In the genomic region with DNA sequence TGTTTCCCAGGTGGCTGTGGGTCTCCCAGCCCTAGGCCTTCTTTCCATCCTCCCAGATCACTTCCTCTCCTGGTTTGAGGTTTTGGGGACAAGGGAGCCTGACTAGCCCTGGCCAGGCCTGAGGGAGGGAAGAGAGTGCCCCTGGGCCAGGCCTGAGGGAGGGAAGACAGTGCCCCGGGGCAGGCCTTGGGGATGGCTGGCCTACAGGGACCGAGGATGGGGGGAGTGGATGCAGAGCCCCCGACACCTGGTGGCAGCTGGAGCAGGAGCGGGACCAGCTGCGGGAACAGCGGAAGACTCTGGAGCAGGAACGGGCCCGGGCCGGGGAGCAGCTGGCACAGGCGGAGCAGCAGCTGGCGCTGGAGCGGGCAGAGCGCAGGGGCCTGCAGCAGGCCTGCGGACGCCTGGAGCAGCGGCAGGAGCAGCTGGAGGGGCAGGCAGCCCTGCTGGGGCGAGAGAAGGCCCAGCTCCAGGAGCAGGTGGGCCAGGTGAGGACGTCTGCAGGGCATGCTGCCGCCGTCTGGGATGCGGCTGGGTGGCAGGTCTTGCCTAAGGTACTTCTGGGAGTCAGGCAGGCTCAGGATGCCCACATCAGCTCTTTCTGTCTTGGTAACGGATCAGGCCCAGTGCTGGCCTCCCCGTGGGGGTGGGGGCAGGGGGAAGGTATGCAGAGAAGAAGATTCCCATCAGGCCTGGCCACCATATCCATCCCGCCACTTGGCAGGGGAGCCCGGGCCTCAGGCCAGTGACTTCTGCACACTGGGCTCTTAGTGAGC, we compare ENCODE assay signal across 1 cellular context.
TF ChIP-seq lines count a peak whose summit lies in the region.

No MANE protein-coding gene starts in this region.

TF ChIP-seq in GM23338, 12 proteins besides CTCF, POLR2A, EP300 and RAD21 (continued from another document):
- TF ChIP-seq, protein P1, sequence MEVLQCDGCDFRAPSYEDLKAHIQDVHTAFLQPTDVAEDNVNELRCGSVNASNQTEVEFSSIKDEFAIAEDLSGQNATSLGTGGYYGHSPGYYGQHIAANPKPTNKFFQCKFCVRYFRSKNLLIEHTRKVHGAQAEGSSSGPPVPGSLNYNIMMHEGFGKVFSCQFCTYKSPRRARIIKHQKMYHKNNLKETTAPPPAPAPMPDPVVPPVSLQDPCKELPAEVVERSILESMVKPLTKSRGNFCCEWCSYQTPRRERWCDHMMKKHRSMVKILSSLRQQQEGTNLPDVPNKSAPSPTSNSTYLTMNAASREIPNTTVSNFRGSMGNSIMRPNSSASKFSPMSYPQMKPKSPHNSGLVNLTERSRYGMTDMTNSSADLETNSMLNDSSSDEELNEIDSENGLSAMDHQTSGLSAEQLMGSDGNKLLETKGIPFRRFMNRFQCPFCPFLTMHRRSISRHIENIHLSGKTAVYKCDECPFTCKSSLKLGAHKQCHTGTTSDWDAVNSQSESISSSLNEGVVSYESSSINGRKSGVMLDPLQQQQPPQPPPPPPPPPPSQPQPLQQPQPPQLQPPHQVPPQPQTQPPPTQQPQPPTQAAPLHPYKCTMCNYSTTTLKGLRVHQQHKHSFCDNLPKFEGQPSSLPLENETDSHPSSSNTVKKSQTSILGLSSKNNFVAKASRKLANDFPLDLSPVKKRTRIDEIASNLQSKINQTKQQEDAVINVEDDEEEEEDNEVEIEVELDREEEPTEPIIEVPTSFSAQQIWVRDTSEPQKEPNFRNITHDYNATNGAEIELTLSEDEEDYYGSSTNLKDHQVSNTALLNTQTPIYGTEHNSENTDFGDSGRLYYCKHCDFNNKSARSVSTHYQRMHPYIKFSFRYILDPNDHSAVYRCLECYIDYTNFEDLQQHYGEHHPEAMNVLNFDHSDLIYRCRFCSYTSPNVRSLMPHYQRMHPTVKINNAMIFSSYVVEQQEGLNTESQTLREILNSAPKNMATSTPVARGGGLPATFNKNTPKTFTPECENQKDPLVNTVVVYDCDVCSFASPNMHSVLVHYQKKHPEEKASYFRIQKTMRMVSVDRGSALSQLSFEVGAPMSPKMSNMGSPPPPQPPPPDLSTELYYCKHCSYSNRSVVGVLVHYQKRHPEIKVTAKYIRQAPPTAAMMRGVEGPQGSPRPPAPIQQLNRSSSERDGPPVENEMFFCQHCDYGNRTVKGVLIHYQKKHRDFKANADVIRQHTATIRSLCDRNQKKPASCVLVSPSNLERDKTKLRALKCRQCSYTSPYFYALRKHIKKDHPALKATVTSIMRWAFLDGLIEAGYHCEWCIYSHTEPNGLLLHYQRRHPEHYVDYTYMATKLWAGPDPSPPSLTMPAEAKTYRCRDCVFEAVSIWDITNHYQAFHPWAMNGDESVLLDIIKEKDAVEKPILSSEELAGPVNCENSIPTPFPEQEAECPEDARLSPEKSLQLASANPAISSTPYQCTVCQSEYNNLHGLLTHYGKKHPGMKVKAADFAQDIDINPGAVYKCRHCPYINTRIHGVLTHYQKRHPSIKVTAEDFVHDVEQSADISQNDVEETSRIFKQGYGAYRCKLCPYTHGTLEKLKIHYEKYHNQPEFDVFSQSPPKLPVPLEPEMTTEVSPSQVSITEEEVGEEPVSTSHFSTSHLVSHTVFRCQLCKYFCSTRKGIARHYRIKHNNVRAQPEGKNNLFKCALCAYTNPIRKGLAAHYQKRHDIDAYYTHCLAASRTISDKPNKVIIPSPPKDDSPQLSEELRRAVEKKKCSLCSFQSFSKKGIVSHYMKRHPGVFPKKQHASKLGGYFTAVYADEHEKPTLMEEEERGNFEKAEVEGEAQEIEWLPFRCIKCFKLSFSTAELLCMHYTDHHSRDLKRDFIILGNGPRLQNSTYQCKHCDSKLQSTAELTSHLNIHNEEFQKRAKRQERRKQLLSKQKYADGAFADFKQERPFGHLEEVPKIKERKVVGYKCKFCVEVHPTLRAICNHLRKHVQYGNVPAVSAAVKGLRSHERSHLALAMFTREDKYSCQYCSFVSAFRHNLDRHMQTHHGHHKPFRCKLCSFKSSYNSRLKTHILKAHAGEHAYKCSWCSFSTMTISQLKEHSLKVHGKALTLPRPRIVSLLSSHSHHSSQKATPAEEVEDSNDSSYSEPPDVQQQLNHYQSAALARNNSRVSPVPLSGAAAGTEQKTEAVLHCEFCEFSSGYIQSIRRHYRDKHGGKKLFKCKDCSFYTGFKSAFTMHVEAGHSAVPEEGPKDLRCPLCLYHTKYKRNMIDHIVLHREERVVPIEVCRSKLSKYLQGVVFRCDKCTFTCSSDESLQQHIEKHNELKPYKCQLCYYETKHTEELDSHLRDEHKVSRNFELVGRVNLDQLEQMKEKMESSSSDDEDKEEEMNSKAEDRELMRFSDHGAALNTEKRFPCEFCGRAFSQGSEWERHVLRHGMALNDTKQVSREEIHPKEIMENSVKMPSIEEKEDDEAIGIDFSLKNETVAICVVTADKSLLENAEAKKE (CRISPR knock-in tag; IDR thresholded peaks at IDR 0.05): no peak
- no peak for TF ChIP-seq JUNB (IDR thresholded peaks at IDR 0.05; ENCODE audit: unreplicated experiment)
- no peak for TF ChIP-seq CREB1 (CRISPR knock-in tag; IDR thresholded peaks at IDR 0.05; ENCODE audit: low read depth)
- TF ChIP-seq STAT1 (IDR thresholded peaks at IDR 0.05; ENCODE audit: unreplicated experiment): no peak
- no peak for TF ChIP-seq EZH2phosphoT487 (IDR thresholded peaks at IDR 0.05; ENCODE audit: unreplicated experiment)
- no peak for TF ChIP-seq ZNF114 (CRISPR knock-in tag; IDR thresholded peaks at IDR 0.05)
- no peak for TF ChIP-seq POLR2AphosphoS5 (IDR thresholded peaks at IDR 0.05; ENCODE audit: low read depth)
- no peak for TF ChIP-seq EZH2 (IDR thresholded peaks at IDR 0.05; ENCODE audit: low read depth, unreplicated experiment)
- TF ChIP-seq ZNF331 (CRISPR knock-in tag; IDR thresholded peaks at IDR 0.05; ENCODE audit: low read depth): no peak
- TF ChIP-seq NANOG (IDR thresholded peaks at IDR 0.05; ENCODE audit: borderline replicate concordance): no peak
